In genomic region chr1:204162498-204163074, GRCh38 we compare ENCODE assay signal across 8 cellular contexts. TPM values are rescaled to one million over a fixed set of nuclear protein-coding genes. Genes with fewer than 3 reads are reported as not detected.
DNase-seq lines count a peak whose midpoint lies in the region; ATAC-seq, FAIRE-seq and TF ChIP-seq lines count a peak whose summit lies in the region.

No MANE protein-coding gene starts in this region.

- WGBS in IMR-90 (ENCODE audit: extremely low coverage in 2 of 2, insufficient read length in 1 of 2), 2 experiments: 0% methylated on average over 3 of the region's 7 CpGs; no CpG with 5 or more reads in 1 of the 2 experiments

- peak overlapping the region; percentile 86 for H2AK5ac ChIP-seq in IMR-90 (ENCODE audit: low read depth, low read length)

- no peak overlapping the region for H3K56ac ChIP-seq in IMR-90 (ENCODE audit: extremely low read depth, insufficient read depth, low read length)

- H3K18ac ChIP-seq in IMR-90 (ENCODE audit: low read depth, low read length): no peak overlapping the region

- CTCF ChIA-PET in IMR-90 (lab: Yijun Ruan, JAX): interaction anchor here (0.5 to 2.6 kb wide), 21 partner anchors 8 to 341 kb away, joined by 3 to 32 read pairs (median 4); partner anchors contain the start of genes GOLT1A, KISS1 and PLEKHA6
- CTCF ChIA-PET in activated CD8-positive, alpha-beta memory T cell treated with anti-CD3 and anti-CD28 coated beads, Interleukin-2, amount 10 ng/mL, durations not matched to agents 7 days and 5 days (lab: Charles Lee): interaction anchor here (0.6 to 4.4 kb wide), 28 partner anchors 8 to 644 kb away, joined by 3 to 39 read pairs (median 4); partner anchors contain the start of genes ETNK2 and PLEKHA6
- CTCF ChIA-PET in endothelial cell of umbilical vein (lab: Charles Lee): interaction anchor here (0.6 to 26.7 kb wide), 36 partner anchors 8 to 645 kb away, joined by 3 to 770 read pairs (median 6); partner anchors contain the start of genes ETNK2, GOLT1A and PLEKHA6

- intact Hi-C loops in IMR-90 (cut with micrococcal nuclease) (loop anchor here (1.0 to 5.0 kb wide), 4 partner anchors 45 to 340 kb away; no protein-coding TSS in a partner anchor), endothelial cell of umbilical vein (cut with micrococcal nuclease) (loop anchor here (1.0 to 2.0 kb wide), 7 partner anchors 36 to 341 kb away; partner anchors contain the start of gene SNRPE)

- FAIRE-seq in endothelial cell of umbilical vein (lab: Jason Lieb, UNC): peak; percentile 96

- H3K27ac ChIP-seq in IMR-90 (ENCODE audit: insufficient read depth, low read length) (no peak overlapping the region), endothelial cell of umbilical vein (ENCODE audit: insufficient read depth, low read depth, low read length) (no peak overlapping the region)

- TF ChIP-seq CTCF in IMR-90 (conservative IDR thresholded peaks at IDR 0.05; ENCODE audit: low read depth, low read length) (peak; percentile 99), endothelial cell of umbilical vein (IDR thresholded peaks at IDR 0.05; ENCODE audit: extremely low read depth in 1 of 2, insufficient read depth in 1 of 2, low read depth in 1 of 2, low read length in 2 of 2) (peak; percentile 98)

- no peaks in the 10 kb centered on the region for H3K9me3 ChIP-seq in IMR-90 (ENCODE audit: control insufficient read depth, insufficient read depth, low read length)
- H3K9me3 ChIP-seq in endothelial cell of umbilical vein (replicated peaks; ENCODE audit: control insufficient read depth, insufficient read depth, low read length): no peaks in the 10 kb centered on the region

- ATAC-seq in IMR-90 (ENCODE audit: low read depth): peak; percentile 98
- peak; percentile 88 for ATAC-seq in activated CD8-positive, alpha-beta memory T cell treated with anti-CD3 and anti-CD28 coated beads, Interleukin-2, amount 10 ng/mL, durations not matched to agents 7 days and 5 days

- H2AK9ac ChIP-seq in IMR-90 (replicated peaks; ENCODE audit: low read depth, low read length, poor library complexity): peak overlapping the region; percentile 94

- H3K27me3 Mint-ChIP-seq in activated CD8-positive, alpha-beta memory T cell treated with anti-CD3 and anti-CD28 coated beads, Interleukin-2, amount 10 ng/mL, durations not matched to agents 7 days and 5 days: peaks cover 3% of the 10 kb centered on the region

- no peaks in the 10 kb centered on the region for H3K36me3 Mint-ChIP-seq in activated CD8-positive, alpha-beta memory T cell treated with anti-CD3 and anti-CD28 coated beads, Interleukin-2, amount 10 ng/mL, durations not matched to agents 7 days and 5 days

- peak overlapping the region; percentile 3; the same call in 1 of the 3 replicates for H2BK15ac ChIP-seq in IMR-90 (ENCODE audit: low read depth, low read length)

- no peaks in the 10 kb centered on the region for H3K79me2 ChIP-seq in endothelial cell of umbilical vein (ENCODE audit: control insufficient read depth, insufficient read depth, low read length)

- H3K14ac ChIP-seq in IMR-90 (replicated peaks; ENCODE audit: low read depth, low read length): 0 out of 2 replicates have a peak overlapping the region, but pooled peaks have one; percentile 52

- H4K8ac ChIP-seq in IMR-90 (ENCODE audit: low read depth in 2 of 2, low read length in 2 of 2): peak overlapping the region in 1 of 2 experiments; percentile 11; a peak in 1 of 4 replicates

- BruUV-seq in IMR-90 (replicated peaks; lab: Mats Ljungman, UMichigan) (no TSS peak), endothelial cell of umbilical vein (replicated peaks; lab: Mats Ljungman, UMichigan) (no TSS peak)

- in situ Hi-C loops in G401 (cut with HindIII; ENCODE audit: low sequenced_read_pairs) (no loop called here), IMR-90 (cut with MboI; ENCODE audit: low sequenced_read_pairs) (no loop called here)

- H3K4me2 ChIP-seq in IMR-90 (ENCODE audit: low read depth, low read length) (no peak overlapping the region), endothelial cell of umbilical vein (ENCODE audit: insufficient read depth, low read length) (no peak overlapping the region)

- no peak overlapping the region for H2BK5ac ChIP-seq in IMR-90 (ENCODE audit: low read depth, low read length, poor library complexity, severe bottlenecking)

- H3K9me1 ChIP-seq in IMR-90 (ENCODE audit: insufficient read depth, low read length): no peaks in the 10 kb centered on the region
- H3K9me1 ChIP-seq in endothelial cell of umbilical vein (replicated peaks; ENCODE audit: control insufficient read depth, extremely low read depth, insufficient read depth, low read length): no peaks in the 10 kb centered on the region

- peak overlapping the region; percentile 58; the same call in 1 of the 2 replicates for H3K4ac ChIP-seq in IMR-90 (ENCODE audit: low read depth, low read length)

- POLR2A ChIA-PET in IMR-90 (lab: Charles Lee; ENCODE audit: unreplicated experiment) (no interaction called here), endothelial cell of umbilical vein (lab: Charles Lee) (interaction anchor here (0.7 to 1.0 kb wide), 2 partner anchors 13 to 44 kb away, joined by 3 read pairs; no protein-coding TSS in a partner anchor)

- peak overlapping the region; percentile 81; the same call in 1 of the 2 replicates for H2BK120ac ChIP-seq in IMR-90 (ENCODE audit: low read depth, low read length)

- no peak overlapping the region for H3K9ac ChIP-seq in IMR-90 (ENCODE audit: low read depth, low read length)
- no peak overlapping the region for H3K9ac ChIP-seq in endothelial cell of umbilical vein (replicated peaks; ENCODE audit: extremely low read depth, insufficient read depth, low read length)

- H3K23ac ChIP-seq in IMR-90 (ENCODE audit: low read depth, low read length): no peak overlapping the region

- H2BK20ac ChIP-seq in IMR-90 (ENCODE audit: low read depth, low read length): peak overlapping the region; percentile 75; the same call in 1 of the 2 replicates

- H4K20me1 ChIP-seq in IMR-90 (ENCODE audit: insufficient read depth, low read length) (no peaks in the 10 kb centered on the region), endothelial cell of umbilical vein (replicated peaks; ENCODE audit: control insufficient read depth, extremely low read depth, insufficient read depth, low read length) (no peaks in the 10 kb centered on the region)

- H3K27ac Mint-ChIP-seq in activated CD8-positive, alpha-beta memory T cell treated with anti-CD3 and anti-CD28 coated beads, Interleukin-2, amount 10 ng/mL, durations not matched to agents 7 days and 5 days: no peak overlapping the region

- no peak overlapping the region for H3K4me3 Mint-ChIP-seq in activated CD8-positive, alpha-beta memory T cell treated with anti-CD3 and anti-CD28 coated beads, Interleukin-2, amount 10 ng/mL, durations not matched to agents 7 days and 5 days

- dilution Hi-C loops in IMR-90 (cut with HindIII; ENCODE audit: low sequenced_read_pairs, unreplicated experiment) (loop anchor here (25.0 kb wide), 1 partner anchor 225 kb away; no protein-coding TSS in a partner anchor), endothelial cell of umbilical vein (cut with MboI; ENCODE audit: extremely low pct_ligation_motif_present, low sequenced_read_pairs) (loop anchor here (25.0 kb wide), 1 partner anchor 175 kb away; no protein-coding TSS in a partner anchor)

- TF ChIP-seq RAD21 in IMR-90 (IDR thresholded peaks at IDR 0.05; ENCODE audit: low read length): peak; percentile 99

- no peaks in the 10 kb centered on the region for H3K9me3 Mint-ChIP-seq in activated CD8-positive, alpha-beta memory T cell treated with anti-CD3 and anti-CD28 coated beads, Interleukin-2, amount 10 ng/mL, durations not matched to agents 7 days and 5 days (ENCODE audit: low read depth)

- no peaks in the 10 kb centered on the region for H3K4me1 Mint-ChIP-seq in activated CD8-positive, alpha-beta memory T cell treated with anti-CD3 and anti-CD28 coated beads, Interleukin-2, amount 10 ng/mL, durations not matched to agents 7 days and 5 days

- H3K27me3 ChIP-seq in IMR-90 (ENCODE audit: control insufficient read depth, insufficient read depth, low read length) (peaks cover 1% of the 10 kb centered on the region; the same call in 1 of the 2 replicates), endothelial cell of umbilical vein (ENCODE audit: control insufficient read depth in 2 of 2, insufficient read depth in 2 of 2, low read length in 2 of 2) (peaks cover 0 to 2% of the 10 kb centered on the region in 2 experiments)

- DNase-seq in G401 (ENCODE audit: low spot score): peak; percentile 80
- peak; percentile 56 for DNase-seq in IMR-90
- DNase-seq in NOMO-1 treated with dmso at 0.1 percent for 144 hours (lab: John Stamatoyannopoulos, UW; ENCODE audit: unreplicated experiment): peak; percentile 52
- DNase-seq in activated CD8-positive, alpha-beta memory T cell treated with anti-CD3 and anti-CD28 coated beads, Interleukin-2, amount 10 ng/mL, durations not matched to agents 7 days and 5 days: peak; percentile 80
- DNase-seq in endothelial cell of umbilical vein (ENCODE audit: low read depth, low spot score): peak; percentile 68
- peak; percentile 69 for DNase-seq in middle frontal gyrus (ENCODE audit: extremely low spot score, low spot score)
- peak; percentile 72 for DNase-seq in stimulated activated CD8-positive, alpha-beta memory T cell treated with anti-CD3 and anti-CD28 coated beads, Interleukin-4, amount 100 ng/mL, for 24 hours (ENCODE audit: low read depth)
- no peak for DNase-seq in cortex of kidney (lab: John Stamatoyannopoulos, UW)

- H4K91ac ChIP-seq in IMR-90 (ENCODE audit: insufficient read depth, low read depth, low read length): 0 out of 2 replicates have a peak overlapping the region, but pooled peaks have one; percentile 43

- peak; percentile 58 for TF ChIP-seq POLR2A in IMR-90 (IDR thresholded peaks at IDR 0.05; ENCODE audit: low read depth, low read length)
- TF ChIP-seq POLR2A in endothelial cell of umbilical vein (IDR thresholded peaks at IDR 0.05; ENCODE audit: low read depth, low read length): no peak

- H3K36me3 ChIP-seq in IMR-90 (ENCODE audit: control insufficient read depth, insufficient read depth, low read length): no peaks in the 10 kb centered on the region
- H3K36me3 ChIP-seq in endothelial cell of umbilical vein (ENCODE audit: control insufficient read depth in 2 of 2, extremely low read depth in 1 of 2, insufficient read depth in 2 of 2, low read length in 2 of 2): no peaks in the 10 kb centered on the region

- H2AFZ ChIP-seq in IMR-90 (replicated peaks; ENCODE audit: low read length, poor library complexity) (peak overlapping the region; percentile 60), endothelial cell of umbilical vein (ENCODE audit: low read depth, low read length) (peak overlapping the region; percentile 3)

- no peak overlapping the region for H4K5ac ChIP-seq in IMR-90 (ENCODE audit: low read depth, low read length)

- H3K4me3 ChIP-seq in IMR-90 (ENCODE audit: insufficient read depth, low read depth, low read length) (no peak overlapping the region), endothelial cell of umbilical vein (replicated peaks in 1 of 3; ENCODE audit: insufficient read depth in 1 of 3, low read depth in 1 of 3, low read length in 3 of 3) (no peak overlapping the region)

- H3K79me1 ChIP-seq in IMR-90 (ENCODE audit: low read depth in 1 of 2, low read length in 2 of 2): no peaks in the 10 kb centered on the region

- H3K4me1 ChIP-seq in IMR-90 (ENCODE audit: control insufficient read depth, insufficient read depth, low read length) (no peaks in the 10 kb centered on the region), endothelial cell of umbilical vein (ENCODE audit: control insufficient read depth, extremely low read depth, insufficient read depth, low read length) (peaks cover 3% of the 10 kb centered on the region)

RNA-seq across cellular contexts. Expression of gene REN, which starts 3.6 kb away (rescaled TPM):
- total RNA-seq in G401 (2014; rRNA removed; shearing (Covaris generic)): not detected in 2 replicates
- 0.28 and 0.54 TPM in 2 replicates for total RNA-seq in IMR-90 (2012; rRNA removed)
- 1.1 and 1.2 TPM in 2 replicates for polyA plus RNA-seq in IMR-90 (2012; rRNA removed)
- polyA plus RNA-seq in IMR-90 (2012; cell fraction: cytosol; rRNA removed): 0.27 and 0.78 TPM in 2 replicates
- 0.63 and 0.83 TPM in 2 replicates for polyA plus RNA-seq in IMR-90 (2012; cell fraction: nucleus; rRNA removed; ENCODE audit: low replicate concordance)
- not detected for total RNA-seq in activated CD8-positive, alpha-beta memory T cell treated with anti-CD3 and anti-CD28 coated beads, Interleukin-2, amount 10 ng/mL, durations not matched to agents 7 days and 5 days
- not detected in 2 replicates for total RNA-seq in endothelial cell of umbilical vein
- 0.11 TPM in 1 of 2 replicates, not detected in the other for polyA plus RNA-seq in endothelial cell of umbilical vein
- polyA plus RNA-seq in endothelial cell of umbilical vein (2011; cell fraction: cytosol; rRNA removed): not detected in 2 replicates
- 0.13 TPM in 1 of 2 replicates, not detected in the other for polyA plus RNA-seq in endothelial cell of umbilical vein (2011; cell fraction: nucleus; rRNA removed)
- polyA plus RNA-seq in endothelial cell of umbilical vein (2012): not detected in 2 replicates
- polyA minus RNA-seq in endothelial cell of umbilical vein: 0.25 TPM in 1 of 2 replicates, not detected in the other
- not detected for polyA minus RNA-seq in endothelial cell of umbilical vein (2011; cell fraction: cytosol; rRNA and poly(A)+ RNA removed)
- polyA minus RNA-seq in endothelial cell of umbilical vein (2011; cell fraction: nucleus; rRNA and poly(A)+ RNA removed): not detected in 2 replicates

RNA-seq across cellular contexts. Expression of gene ETNK2, which starts 10.7 kb away (rescaled TPM):
- total RNA-seq in G401 (2014; rRNA removed; shearing (Covaris generic)): 11.9 and 15.8 TPM in 2 replicates
- total RNA-seq in IMR-90 (2012; rRNA removed) (24.7 and 26.0 TPM in 2 replicates), endothelial cell of umbilical vein (13.5 and 15.5 TPM in 2 replicates)
- polyA plus RNA-seq in IMR-90 (2012; rRNA removed) (17.8 and 18.9 TPM in 2 replicates), endothelial cell of umbilical vein (27.5 and 32.9 TPM in 2 replicates)
- polyA plus RNA-seq in IMR-90 (2012; cell fraction: cytosol; rRNA removed): 12.8 and 21.9 TPM in 2 replicates
- 9.1 and 9.2 TPM in 2 replicates for polyA plus RNA-seq in IMR-90 (2012; cell fraction: nucleus; rRNA removed; ENCODE audit: low replicate concordance)
- not detected for total RNA-seq in activated CD8-positive, alpha-beta memory T cell treated with anti-CD3 and anti-CD28 coated beads, Interleukin-2, amount 10 ng/mL, durations not matched to agents 7 days and 5 days
- 21.2 and 23.3 TPM in 2 replicates for polyA plus RNA-seq in endothelial cell of umbilical vein (2011; cell fraction: cytosol; rRNA removed)
- polyA plus RNA-seq in endothelial cell of umbilical vein (2011; cell fraction: nucleus; rRNA removed): 12.9 and 13.5 TPM in 2 replicates
- 17.5 and 18.0 TPM in 2 replicates for polyA plus RNA-seq in endothelial cell of umbilical vein (2012)
- 37.9 and 50.1 TPM in 2 replicates for polyA minus RNA-seq in endothelial cell of umbilical vein
- not detected for polyA minus RNA-seq in endothelial cell of umbilical vein (2011; cell fraction: cytosol; rRNA and poly(A)+ RNA removed)
- polyA minus RNA-seq in endothelial cell of umbilical vein (2011; cell fraction: nucleus; rRNA and poly(A)+ RNA removed): 9.8 and 10.2 TPM in 2 replicates

RNA-seq across cellular contexts. Expression of gene KISS1, which starts 33.7 kb away (rescaled TPM):
- total RNA-seq in G401 (2014; rRNA removed; shearing (Covaris generic)): 0.25 TPM in 1 of 2 replicates, not detected in the other
- total RNA-seq in IMR-90 (2012; rRNA removed) (7.2 and 11.7 TPM in 2 replicates), endothelial cell of umbilical vein (1.00 and 3.9 TPM in 2 replicates)
- polyA plus RNA-seq in IMR-90 (2012; rRNA removed) (27.3 and 34.7 TPM in 2 replicates), endothelial cell of umbilical vein (0.22 and 0.60 TPM in 2 replicates)
- polyA plus RNA-seq in IMR-90 (2012; cell fraction: cytosol; rRNA removed): 26.9 and 33.4 TPM in 2 replicates
- polyA plus RNA-seq in IMR-90 (2012; cell fraction: nucleus; rRNA removed; ENCODE audit: low replicate concordance): 6.2 and 14.8 TPM in 2 replicates
- total RNA-seq in activated CD8-positive, alpha-beta memory T cell treated with anti-CD3 and anti-CD28 coated beads, Interleukin-2, amount 10 ng/mL, durations not matched to agents 7 days and 5 days: not detected
- 0.32 TPM in 1 of 2 replicates, not detected in the other for polyA plus RNA-seq in endothelial cell of umbilical vein (2011; cell fraction: cytosol; rRNA removed)
- not detected in 2 replicates for polyA plus RNA-seq in endothelial cell of umbilical vein (2011; cell fraction: nucleus; rRNA removed)
- polyA plus RNA-seq in endothelial cell of umbilical vein (2012): 0.47 and 0.87 TPM in 2 replicates
- polyA minus RNA-seq in endothelial cell of umbilical vein: not detected in 2 replicates
- polyA minus RNA-seq in endothelial cell of umbilical vein (2011; cell fraction: cytosol; rRNA and poly(A)+ RNA removed): not detected
- not detected in 2 replicates for polyA minus RNA-seq in endothelial cell of umbilical vein (2011; cell fraction: nucleus; rRNA and poly(A)+ RNA removed)

RNA-seq across cellular contexts. Expression of gene GOLT1A, which starts 51.2 kb away (rescaled TPM):
- not detected in 2 replicates for total RNA-seq in G401 (2014; rRNA removed; shearing (Covaris generic))
- total RNA-seq in IMR-90 (2012; rRNA removed) (not detected in 2 replicates), endothelial cell of umbilical vein (not detected in 2 replicates)
- polyA plus RNA-seq in IMR-90 (2012; rRNA removed) (0.32 TPM in 1 of 2 replicates, not detected in the other), endothelial cell of umbilical vein (not detected in 2 replicates)
- not detected in 2 replicates for polyA plus RNA-seq in IMR-90 (2012; cell fraction: cytosol; rRNA removed)
- polyA plus RNA-seq in IMR-90 (2012; cell fraction: nucleus; rRNA removed; ENCODE audit: low replicate concordance): 0.08 TPM in 1 of 2 replicates, not detected in the other
- not detected for total RNA-seq in activated CD8-positive, alpha-beta memory T cell treated with anti-CD3 and anti-CD28 coated beads, Interleukin-2, amount 10 ng/mL, durations not matched to agents 7 days and 5 days
- not detected in 2 replicates for polyA plus RNA-seq in endothelial cell of umbilical vein (2011; cell fraction: cytosol; rRNA removed)
- not detected in 2 replicates for polyA plus RNA-seq in endothelial cell of umbilical vein (2011; cell fraction: nucleus; rRNA removed)
- polyA plus RNA-seq in endothelial cell of umbilical vein (2012): not detected in 2 replicates
- not detected in 2 replicates for polyA minus RNA-seq in endothelial cell of umbilical vein
- not detected for polyA minus RNA-seq in endothelial cell of umbilical vein (2011; cell fraction: cytosol; rRNA and poly(A)+ RNA removed)
- not detected in 2 replicates for polyA minus RNA-seq in endothelial cell of umbilical vein (2011; cell fraction: nucleus; rRNA and poly(A)+ RNA removed)

Comparison
In these comparisons a context has a peak if more than half of its experiments do, and no peak if none do; other contexts are left out.
1. RNA of gene ETNK2, which starts 10.7 kb away (total RNA-seq): 24.7 to 26.0 TPM in IMR-90, 11.9 to 15.8 TPM in G401 and 13.5 to 15.5 TPM in endothelial cell of umbilical vein; not detected in activated CD8-positive, alpha-beta memory T cell treated with anti-CD3 and anti-CD28 coated beads, Interleukin-2, amount 10 ng/mL, durations not matched to agents 7 days and 5 days; every median in the first group is over 10 times any median in the second.